ENCODE assay signal across 8 cellular contexts in genomic region chr20:53584550-53584913, GRCh38. TPM values are rescaled to one million over a fixed set of nuclear protein-coding genes. Genes with fewer than 3 reads are reported as not detected.
DNase-seq lines count a peak whose midpoint lies in the region; ATAC-seq, FAIRE-seq and TF ChIP-seq lines count a peak whose summit lies in the region.
"Not testable (repeated sequence)": the region's sequence is repeated elsewhere in the genome, so short reads cannot be mapped to it uniquely, and the experiment has no call there.

No MANE protein-coding gene starts in this region.

- H3K4me2 ChIP-seq in SU-DHL-6 (ENCODE audit: low read depth, low read length, poor library complexity, severe bottlenecking) (peak overlapping the region; percentile 58), GM12878 (ENCODE audit: control insufficient read depth, insufficient read depth) (peak overlapping the region; percentile 56; the same call in 1 of the 2 replicates)

- H2AFZ ChIP-seq in SU-DHL-6 (ENCODE audit: low read depth, low read length, severe bottlenecking); GM12878 (ENCODE audit: control insufficient read depth, low read depth, low read length): not testable (repeated sequence)

- DNase-seq in CD4-positive, CD25-positive, alpha-beta regulatory T cell; activated T-cell treated with anti-CD3 and anti-CD28 coated beads, Interleukin-2, amount 50 U/mL, for 24 hours; GM12878 (ENCODE audit: low read depth, low spot score); foreskin keratinocyte; natural killer cell; suprapubic skin (ENCODE audit: low spot score in 2 of 2): not testable (repeated sequence)

- H3K36me3 Mint-ChIP-seq in CD4-positive, CD25-positive, alpha-beta regulatory T cell: peaks cover 22% of the 10 kb centered on the region
- H3K36me3 Mint-ChIP-seq in IgD-negative memory B cell, natural killer cell: not testable (repeated sequence)
- H3K36me3 Mint-ChIP-seq in activated T-cell treated with anti-CD3 and anti-CD28 coated beads, Interleukin-2, amount 50 U/mL, for 24 hours (ENCODE audit: low read depth): peaks cover 52% of the 10 kb centered on the region

- H3K79me2 ChIP-seq in SU-DHL-6 (ENCODE audit: insufficient read depth, low read length) (peaks cover 40% of the 10 kb centered on the region), GM12878 (ENCODE audit: control insufficient read depth, insufficient read depth, low read length) (peaks cover 96% of the 10 kb centered on the region)

- in situ Hi-C loops in GM12878 (cut with MboI): loop anchor here (10.0 kb wide), 1 partner anchor 260 kb away; no protein-coding TSS in a partner anchor

- SMC1A ChIA-PET in GM12878 (lab: Charles Lee; ENCODE audit: uncharacterized antibody, unreplicated experiment): interaction anchor here (1.0 to 3.4 kb wide), 6 partner anchors 58 to 324 kb away, joined by 3 to 11 read pairs (median 4); no protein-coding TSS in a partner anchor

- peak overlapping the region; percentile 90 for H3K27ac ChIP-seq in CD4-positive, CD25-positive, alpha-beta regulatory T cell (ENCODE audit: insufficient read depth, low read length, poor library complexity, severe bottlenecking)
- not testable (repeated sequence) for H3K27ac ChIP-seq in SU-DHL-6 (ENCODE audit: low read depth, low read length)
- peak overlapping the region; percentile 65 for H3K27ac ChIP-seq in GM12878 (ENCODE audit: control insufficient read depth, insufficient read depth)
- peak overlapping the region; percentile 68 for H3K27ac ChIP-seq in foreskin keratinocyte
- peak overlapping the region; percentile 55 for H3K27ac ChIP-seq in suprapubic skin

- TF ChIP-seq EP300 in GM12878 (IDR thresholded peaks at IDR 0.05; ENCODE audit: borderline replicate concordance in 1 of 2, control insufficient read depth in 1 of 2, low read depth in 2 of 2, low read length in 2 of 2); suprapubic skin (IDR thresholded peaks at IDR 0.05): not testable (repeated sequence)

- peak overlapping the region; percentile 84 to 95 (median 88) for H3K4me3 Mint-ChIP-seq in CD4-positive, CD25-positive, alpha-beta regulatory T cell
- H3K4me3 Mint-ChIP-seq in IgD-negative memory B cell: peak overlapping the region; percentile 16 to 89 (median 70)
- peak overlapping the region; percentile 73 for H3K4me3 Mint-ChIP-seq in activated T-cell treated with anti-CD3 and anti-CD28 coated beads, Interleukin-2, amount 50 U/mL, for 24 hours
- not testable (repeated sequence) for H3K4me3 Mint-ChIP-seq in natural killer cell

- not testable (repeated sequence) for TF ChIP-seq RAD21 in GM12878 (IDR thresholded peaks at IDR 0.05; ENCODE audit: insufficient read depth, low read depth, low read length)

- TF ChIP-seq POLR2A in GM12878 (IDR thresholded peaks at IDR 0.05; ENCODE audit: low read depth, low read length); suprapubic skin (IDR thresholded peaks at IDR 0.05): not testable (repeated sequence)

- not testable (repeated sequence) for H3K9ac ChIP-seq in SU-DHL-6 (ENCODE audit: low read length)
- H3K9ac ChIP-seq in GM12878 (ENCODE audit: control insufficient read depth, insufficient read depth, low read length): peak overlapping the region; percentile 37

- WGBS in GM12878 (ENCODE audit: insufficient coverage, insufficient replicate concordance, low lambda C conversion rate, missing lambda C conversion rate): 16% methylated on average over 3 of the region's 3 CpGs
- WGBS in suprapubic skin: 66% methylated on average over 3 of the region's 3 CpGs

- CTCF ChIA-PET in GM12878 (lab: Yijun Ruan, JAX): interaction anchor here (1.5 kb wide), 1 partner anchor 355 kb away, joined by 3 read pairs; no protein-coding TSS in a partner anchor

- peak overlapping the region; percentile 93 to 99 (median 94) for H3K27ac Mint-ChIP-seq in CD4-positive, CD25-positive, alpha-beta regulatory T cell
- H3K27ac Mint-ChIP-seq in IgD-negative memory B cell: peak overlapping the region; percentile 87 to 96 (median 95)
- H3K27ac Mint-ChIP-seq in activated T-cell treated with anti-CD3 and anti-CD28 coated beads, Interleukin-2, amount 50 U/mL, for 24 hours: peak overlapping the region; percentile 94
- H3K27ac Mint-ChIP-seq in natural killer cell: peak overlapping the region; percentile 90 to 92

- not testable (repeated sequence) for H3K27me3 Mint-ChIP-seq in CD4-positive, CD25-positive, alpha-beta regulatory T cell; IgD-negative memory B cell; activated T-cell treated with anti-CD3 and anti-CD28 coated beads, Interleukin-2, amount 50 U/mL, for 24 hours; natural killer cell (ENCODE audit: low read depth in 2 of 2)

- POLR2A ChIA-PET in GM12878 (lab: Charles Lee): interaction anchor here (0.6 kb wide), 1 partner anchor 351 kb away, joined by 3 read pairs; no protein-coding TSS in a partner anchor

- ATAC-seq in CD4-positive, CD25-positive, alpha-beta regulatory T cell (ENCODE audit: low read depth in 2 of 2); foreskin keratinocyte: not testable (repeated sequence)
- ATAC-seq in GM12878 (peak; percentile 4), natural killer cell (peak in 2 of 3 donors; percentile 8 to 37)

- H4K20me1 ChIP-seq in SU-DHL-6 (ENCODE audit: low read depth, low read length); GM12878 (ENCODE audit: control insufficient read depth, insufficient read depth): not testable (repeated sequence)

- H3K9me2 ChIP-seq in SU-DHL-6 (replicated peaks; ENCODE audit: insufficient read depth, low read length): not testable (repeated sequence)

- H3F3A ChIP-seq in SU-DHL-6 (ENCODE audit: insufficient read depth): not testable (repeated sequence)

- RAD21 ChIA-PET in GM12878 (lab: Charles Lee; ENCODE audit: unreplicated experiment): interaction anchor here (0.6 to 1.6 kb wide), 9 partner anchors 76 to 351 kb away, joined by 3 to 5 read pairs (median 3); no protein-coding TSS in a partner anchor

- not testable (repeated sequence) for FAIRE-seq in GM12878 (lab: Jason Lieb, UNC)

- peaks cover 16% of the 10 kb centered on the region for H3K36me3 ChIP-seq in CD4-positive, CD25-positive, alpha-beta regulatory T cell (ENCODE audit: control insufficient read depth, insufficient read depth, low read length)
- not testable (repeated sequence) for H3K36me3 ChIP-seq in SU-DHL-6 (ENCODE audit: low read length)
- peaks cover 12 to 19% of the 10 kb centered on the region in 2 experiments for H3K36me3 ChIP-seq in GM12878 (ENCODE audit: control insufficient read depth in 2 of 2, insufficient read depth in 2 of 2, low read length in 1 of 2)
- peaks cover 17% of the 10 kb centered on the region for H3K36me3 ChIP-seq in suprapubic skin

- not testable (repeated sequence) for H3K9me3 ChIP-seq in CD4-positive, CD25-positive, alpha-beta regulatory T cell (ENCODE audit: control insufficient read depth in 2 of 2, low read length in 2 of 2); SU-DHL-6 (ENCODE audit: insufficient read depth, low read length); GM12878 (replicated peaks; ENCODE audit: control insufficient read depth, insufficient read depth, low read length); suprapubic skin

- not testable (repeated sequence) for TF ChIP-seq CTCF in SU-DHL-6 (IDR thresholded peaks at IDR 0.05; ENCODE audit: insufficient read depth, low read length, poor library complexity, severe bottlenecking); GM12878 (IDR thresholded peaks at IDR 0.05 in 2 of 3, conservative IDR thresholded peaks at IDR 0.05 in 1 of 3; ENCODE audit: control insufficient read depth in 2 of 3, extremely low read depth in 1 of 3, insufficient read depth in 1 of 3, low read depth in 3 of 3, low read length in 3 of 3); foreskin keratinocyte (conservative IDR thresholded peaks at IDR 0.05); natural killer cell (IDR thresholded peaks at IDR 0.05); suprapubic skin (IDR thresholded peaks at IDR 0.05)

- peaks cover 45 to 83% (median 58%) of the 10 kb centered on the region in 4 donors for H3K4me1 Mint-ChIP-seq in CD4-positive, CD25-positive, alpha-beta regulatory T cell
- peaks cover 62 to 65% (median 65%) of the 10 kb centered on the region in 3 donors for H3K4me1 Mint-ChIP-seq in IgD-negative memory B cell
- H3K4me1 Mint-ChIP-seq in activated T-cell treated with anti-CD3 and anti-CD28 coated beads, Interleukin-2, amount 50 U/mL, for 24 hours (ENCODE audit: low read depth): peaks cover 84% of the 10 kb centered on the region
- H3K4me1 Mint-ChIP-seq in natural killer cell: peaks cover 68 to 75% of the 10 kb centered on the region in 2 donors

- not testable (repeated sequence) for H3K27me3 ChIP-seq in CD4-positive, CD25-positive, alpha-beta regulatory T cell (ENCODE audit: control insufficient read depth, insufficient read depth, low read length); SU-DHL-6 (ENCODE audit: low read length); GM12878 (replicated peaks in 1 of 2; ENCODE audit: control insufficient read depth in 2 of 2, insufficient read depth in 2 of 2, low read length in 1 of 2); foreskin keratinocyte; suprapubic skin

- not testable (repeated sequence) for H3K9me3 Mint-ChIP-seq in CD4-positive, CD25-positive, alpha-beta regulatory T cell; IgD-negative memory B cell; activated T-cell treated with anti-CD3 and anti-CD28 coated beads, Interleukin-2, amount 50 U/mL, for 24 hours; natural killer cell

- peaks cover 67% of the 10 kb centered on the region for H3K4me1 ChIP-seq in CD4-positive, CD25-positive, alpha-beta regulatory T cell (ENCODE audit: control insufficient read depth, insufficient read depth, low read length, poor library complexity, severe bottlenecking)
- H3K4me1 ChIP-seq in GM12878 (ENCODE audit: control insufficient read depth, insufficient read depth, low read length): not testable (repeated sequence)
- H3K4me1 ChIP-seq in foreskin keratinocyte (peaks cover 53% of the 10 kb centered on the region), suprapubic skin (peaks cover 89% of the 10 kb centered on the region)

- H3K4me3 ChIP-seq in CD4-positive, CD25-positive, alpha-beta regulatory T cell (ENCODE audit: low read depth, low read length): peak overlapping the region; percentile 87
- not testable (repeated sequence) for H3K4me3 ChIP-seq in SU-DHL-6 (ENCODE audit: insufficient read depth, low read length, poor library complexity, severe bottlenecking); suprapubic skin
- H3K4me3 ChIP-seq in GM12878: peak overlapping the region; percentile 79; the same call in 1 of the 2 replicates

- not testable (repeated sequence) for BruUV-seq in GM12878 (replicated peaks; lab: Mats Ljungman, UMichigan)

- intact Hi-C loops in GM12878 (cut with micrococcal nuclease; ENCODE audit: unreplicated experiment) (loop anchor here (5.0 kb wide), 1 partner anchor 153 kb away; no protein-coding TSS in a partner anchor), natural killer cell (cut with micrococcal nuclease) (loop anchor here (5.0 kb wide), 1 partner anchor 258 kb away; no protein-coding TSS in a partner anchor)

RNA-seq across cellular contexts. Expression of gene ZNF217, which starts 9.1 kb away (rescaled TPM):
- 70.9 TPM for total RNA-seq in CD4-positive, CD25-positive, alpha-beta regulatory T cell
- polyA plus RNA-seq in CD4-positive, CD25-positive, alpha-beta regulatory T cell: 10 to 100 TPM; 15.6 to 28.6 (median 17.5) TPM
- polyA plus RNA-seq in IgD-negative memory B cell (29.9 TPM), GM12878 (2011; rRNA removed) (48.1 and 54.3 TPM in 2 replicates), GM12878 (2014; fragmentation: Illumina TruSeq; extraction: Trizol) (54.8 and 62.7 TPM in 2 replicates), GM12878 (2014; fragmentation: Nextera tagmentation; extraction: Ambion mirVana) (10 to 100 TPM in 1 of 2 experiments, 1 to 10 TPM in 1; 8.5 to 12.4 TPM), GM12878 (2014; rRNA removed) (40.4 and 43.2 TPM in 2 replicates), GM12878 (2016; fragmentation: Nextera tagmentation; extraction: Ambion mirVana) (10 to 100 TPM; 14.0 to 16.9 TPM), foreskin keratinocyte (5.1 and 5.9 TPM in 2 replicates)
- total RNA-seq in GM12878 (2013; cell fraction: nucleolus; rRNA removed): 213 and 215 TPM in 2 replicates
- total RNA-seq in GM12878 (2014; rRNA removed) (40.8 and 45.6 TPM in 2 replicates), GM12878 (2014; rRNA removed; fragmentation: Illumina TruSeq; extraction: Trizol) (40.2 and 40.5 TPM in 2 replicates), GM12878 (2021) (76.6 and 81.3 TPM in 2 replicates), foreskin keratinocyte (36.8 and 37.4 TPM in 2 replicates), natural killer cell (10 to 100 TPM; 56.1 to 69.1 (median 59.0) TPM), suprapubic skin (10 to 100 TPM; 31.2 to 64.8 (median 46.7) TPM)
- polyA plus RNA-seq in GM12878 (2011; ENCODE audit: low read depth): 20.6 TPM
- polyA plus RNA-seq in GM12878 (2011; cell fraction: cytosol; rRNA removed): 37.7 and 55.2 TPM in 2 replicates
- polyA plus RNA-seq in GM12878 (2011; cell fraction: nucleus; rRNA removed): 47.8 and 55.7 TPM in 2 replicates
- 25.9 and 54.1 TPM in 2 replicates for polyA plus RNA-seq in GM12878 (2012)
- polyA minus RNA-seq in GM12878 (2011; rRNA and poly(A)+ RNA removed): 87.0 and 96.8 TPM in 2 replicates
- polyA minus RNA-seq in GM12878 (2011; cell fraction: cytosol; rRNA and poly(A)+ RNA removed): 42.6 and 44.9 TPM in 2 replicates
- polyA minus RNA-seq in GM12878 (2011; cell fraction: nucleus; rRNA and poly(A)+ RNA removed): 40.7 and 55.8 TPM in 2 replicates
